1 cellular context compared by ENCODE assay signal in the genomic region with DNA sequence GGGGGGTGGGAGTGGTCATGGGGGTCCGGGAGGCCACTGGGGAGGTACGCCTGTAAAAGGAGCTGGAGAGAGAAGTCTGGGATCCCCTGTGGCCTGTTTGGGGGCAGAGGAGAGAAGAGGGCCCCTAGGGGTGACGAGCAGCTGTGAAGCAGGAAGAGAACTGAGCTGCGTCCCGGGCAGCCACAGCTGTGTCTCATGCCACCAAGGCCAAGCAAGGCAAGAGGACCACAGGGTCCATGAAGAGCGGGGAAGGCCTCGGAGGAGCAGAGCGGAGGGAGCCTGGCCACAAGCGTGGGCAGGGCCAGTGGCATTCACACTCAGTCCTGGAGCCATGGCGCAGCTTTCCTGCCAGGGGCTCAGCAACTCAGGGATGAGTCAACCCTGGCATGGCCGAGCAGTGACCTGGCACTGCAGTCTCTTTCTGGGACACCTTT.
TF ChIP-seq lines count a peak whose summit lies in the region.

No MANE protein-coding gene starts in this region.

TF ChIP-seq in SK-N-SH treated with all-trans-retinoic acid at 6 μM for 48 hours, 23 proteins besides CTCF, POLR2A, EP300 and RAD21 (continued from another document):
- TF ChIP-seq ZFP30 (CRISPR knock-in tag; IDR thresholded peaks at IDR 0.05), result no peak
